In genomic region chr11:69487849-69488542, GRCh38 we compare ENCODE assay signal across 26 cellular contexts. TPM values are rescaled to one million over a fixed set of nuclear protein-coding genes. Genes with fewer than 3 reads are reported as not detected.
"Had no signal": no experiment of that assay in that cellular context is flagged by ENCODE, and none has a peak within 500 bp of the region (broad histone marks: within the 10 kb centered on the region; RNA-seq: fewer than 3 reads in every experiment).

No MANE protein-coding gene starts in this region.

- H3K9ac ChIP-seq: SK-N-SH had no signal

- H3K36me3 ChIP-seq: brain microvascular endothelial cell, heart left ventricle, ovary, right lobe of liver, stomach, upper lobe of left lung had no signal

- H3K27ac ChIP-seq: brain microvascular endothelial cell, epithelial cell of prostate, ovary, right lobe of liver, stomach, upper lobe of left lung had no signal

- H3K4me3 ChIP-seq: heart left ventricle, ovary, right lobe of liver, skin epidermis, stomach, upper lobe of left lung had no signal

- H3K27me3 ChIP-seq: brain microvascular endothelial cell, heart left ventricle, ovary, right lobe of liver, stomach, upper lobe of left lung had no signal

- DNase-seq: activated CD4-positive, alpha-beta memory T cell treated with anti-CD3 and anti-CD28 coated beads, Interleukin-2, amount 10 ng/mL, durations not matched to agents 7 days and 5 days; activated CD4-positive, alpha-beta T cell treated with anti-CD3 and anti-CD28 coated beads, Interleukin-2, amount 10 ng/mL, durations not matched to agents 24 days and 14 days; activated gamma-delta T cell; activated naive CD4-positive, alpha-beta T cell treated with anti-CD3 and anti-CD28 coated beads, Interleukin-2, amount 50 U/mL, for 16 hours; activated naive CD8-positive, alpha-beta T cell treated with anti-CD3 and anti-CD28 coated beads, Interleukin-2, amount 50 U/mL, for 24 hours; activated T-cell treated with anti-CD3 and anti-CD28 coated beads for 4 hours; anterior cingulate cortex; brain microvascular endothelial cell; islet precursor cell; naive thymus-derived CD8-positive, alpha-beta T cell; ovary; SK-N-SH; stimulated activated CD4-positive, alpha-beta T cell treated with anti-CD3 and anti-CD28 coated beads, Interleukin-15, amount 100 ng/mL, for 24 hours; stomach had no signal

- H3K4me2 ChIP-seq: SK-N-SH had no signal

- H3K9me3 ChIP-seq: heart left ventricle, ovary, right lobe of liver, SK-N-SH, stomach, upper lobe of left lung had no signal

- ATAC-seq: activated CD4-positive, CD25-positive, alpha-beta regulatory T cell treated with anti-CD3 and anti-CD28 coated beads, Interleukin-2, amount 50 U/mL, for 24 hours; activated naive CD8-positive, alpha-beta T cell treated with anti-CD3 and anti-CD28 coated beads, Interleukin-2, amount 50 U/mL, for 24 hours; heart left ventricle; naive thymus-derived CD8-positive, alpha-beta T cell; right lobe of liver; stimulated activated memory B cell treated with anti-CD40 and anti-IgM and Interleukin-4, amounts not matched to agents 10 μg/mL and 1 μg/mL and 100 μg/mL, for 72 hours had no signal

RNA-seq across cellular contexts. Expression of gene LINC01488, which starts 6.5 kb away (rescaled TPM):
- total RNA-seq: activated CD4-positive, alpha-beta memory T cell treated with anti-CD3 and anti-CD28 coated beads, Interleukin-2, amount 10 ng/mL, durations not matched to agents 7 days and 5 days; activated CD4-positive, alpha-beta T cell treated with anti-CD3 and anti-CD28 coated beads, Interleukin-2, amount 10 ng/mL, durations not matched to agents 24 days and 14 days; activated T-helper 1 cell treated with anti-CD3 and anti-CD28 coated beads, Interleukin-12 subunit alpha, Interleukin-12 subunit beta, Interleukin-2, Interleukin-4 antibody, amounts not matched to agents 30 ng/mL and 10 ng/mL and 1 ng/mL, durations not matched to agents 14 hours and 24 hours and 36 hours; fibroblast of villous mesenchyme; naive thymus-derived CD8-positive, alpha-beta T cell; ovary; pulmonary artery endothelial cell; stomach; T-helper 2 cell treated with Interferon-gamma antibody and Interleukin-4, amounts not matched to agents 100 ng/mL and 5 ng/mL, for 36 hours; temporal lobe; upper lobe of left lung had no signal
- polyA plus RNA-seq: naive thymus-derived CD8-positive, alpha-beta T cell; ovary; SK-N-SH; stomach had no signal
